ENCODE assay signal across 1 cellular context in genomic region chr14:99971087-99971928, GRCh38.
A peak's percentile ranks its signal among the peaks of the same experiment; 100 is the strongest.
TF ChIP-seq lines count a peak whose summit lies in the region.

No MANE protein-coding gene starts in this region.

TF ChIP-seq in HepG2, 621 proteins besides CTCF, POLR2A, EP300 and RAD21 (continued from another document and continues in another):
- TF ChIP-seq ZNF18 (CRISPR knock-in tag; IDR thresholded peaks at IDR 0.05; ENCODE audit: insufficient replicate concordance) (no peak), ZNF432 (CRISPR knock-in tag; IDR thresholded peaks at IDR 0.05; ENCODE audit: borderline replicate concordance) (no peak), SALL1 (CRISPR knock-in tag; IDR thresholded peaks at IDR 0.05) (peak; percentile 50), ZNF350 (CRISPR knock-in tag; IDR thresholded peaks at IDR 0.05; ENCODE audit: borderline replicate concordance, low read depth) (0 out of 2 replicates have a peak, but pooled peaks have one; percentile 38), EZH2 (conservative IDR thresholded peaks at IDR 0.05; ENCODE audit: low read depth, low read length) (no peak), ZFY (CRISPR knock-in tag; IDR thresholded peaks at IDR 0.05) (peak; percentile 16; the same call in 1 of the 2 replicates), ZNF317 (CRISPR knock-in tag; IDR thresholded peaks at IDR 0.05) (0 out of 2 replicates have a peak, but pooled peaks have one; percentile 32), KDM4B (CRISPR knock-in tag; IDR thresholded peaks at IDR 0.05) (no peak), ZNF646 (CRISPR knock-in tag; IDR thresholded peaks at IDR 0.05) (no peak), ZNF781 (CRISPR knock-in tag; IDR thresholded peaks at IDR 0.05; ENCODE audit: borderline replicate concordance, not compliant biosample characterization) (peak; percentile 27), ZGPAT (CRISPR knock-in tag; IDR thresholded peaks at IDR 0.05) (peak; percentile 25; the same call in 1 of the 2 replicates), ZNF329 (CRISPR knock-in tag; IDR thresholded peaks at IDR 0.05; ENCODE audit: low read depth) (no peak), KMT2B (CRISPR knock-in tag; IDR thresholded peaks at IDR 0.05) (peak; percentile 45; the same call in 1 of the 2 replicates), E2F1 (CRISPR knock-in tag; IDR thresholded peaks at IDR 0.05) (peak; percentile 55; the same call in 1 of the 2 replicates), ZSCAN30 (CRISPR knock-in tag; IDR thresholded peaks at IDR 0.05) (no peak), RBM22 (optimal IDR thresholded peaks at IDR 0.05; ENCODE audit: low read length) (no peak), ARNT2 (CRISPR knock-in tag; IDR thresholded peaks at IDR 0.05; ENCODE audit: low read depth) (peak; percentile 47; the same call in 1 of the 2 replicates), ZBTB3 (CRISPR knock-in tag; IDR thresholded peaks at IDR 0.05; ENCODE audit: borderline replicate concordance, low read depth) (no peak), ZNF850 (CRISPR knock-in tag; conservative IDR thresholded peaks at IDR 0.05) (no peak), ZFP82 (CRISPR knock-in tag; IDR thresholded peaks at IDR 0.05; ENCODE audit: borderline replicate concordance) (no peak), NFIB (CRISPR knock-in tag; IDR thresholded peaks at IDR 0.05; ENCODE audit: borderline replicate concordance) (no peak), ZNF225 (CRISPR knock-in tag; IDR thresholded peaks at IDR 0.05) (0 out of 2 replicates have a peak, but pooled peaks have one; percentile 31), CBX5 (CRISPR knock-in tag; IDR thresholded peaks at IDR 0.05; ENCODE audit: borderline replicate concordance) (no peak), ZNF160 (CRISPR knock-in tag; IDR thresholded peaks at IDR 0.05) (no peak), ZNF343 (CRISPR knock-in tag; IDR thresholded peaks at IDR 0.05) (peak; percentile 6; the same call in 1 of the 2 replicates), NCOR1 (IDR thresholded peaks at IDR 0.05; ENCODE audit: borderline replicate concordance, low read length) (no peak), ZFP37 (CRISPR knock-in tag; IDR thresholded peaks at IDR 0.05; ENCODE audit: borderline replicate concordance) (0 out of 2 replicates have a peak, but pooled peaks have one; percentile 44), UBTF (CRISPR knock-in tag; IDR thresholded peaks at IDR 0.05) (peak; percentile 35), CENPBD1 (CRISPR knock-in tag; IDR thresholded peaks at IDR 0.05; ENCODE audit: borderline replicate concordance, low read depth) (no peak), ZC3H13 (CRISPR knock-in tag; IDR thresholded peaks at IDR 0.05) (peak; percentile 59), REST (IDR thresholded peaks at IDR 0.05; ENCODE audit: borderline replicate concordance in 1 of 2, low read depth in 1 of 2, low read length in 2 of 2) (no peak), MXD3 (CRISPR knock-in tag; IDR thresholded peaks at IDR 0.05) (peak; percentile 38; the same call in 1 of the 2 replicates), ZNF747 (CRISPR knock-in tag; IDR thresholded peaks at IDR 0.05; ENCODE audit: borderline replicate concordance) (peak; percentile 71; the same call in 1 of the 2 replicates), ZNF709 (CRISPR knock-in tag; IDR thresholded peaks at IDR 0.05) (0 out of 2 replicates have a peak, but pooled peaks have one; percentile 68), SMAD9 (CRISPR knock-in tag; IDR thresholded peaks at IDR 0.05) (no peak), ZNF281 (CRISPR knock-in tag; IDR thresholded peaks at IDR 0.05; ENCODE audit: borderline replicate concordance) (no peak; the same call in 1 of the 2 replicates), SOX13 (IDR thresholded peaks at IDR 0.05) (no peak), SOX13 (CRISPR knock-in tag; conservative IDR thresholded peaks at IDR 0.05 in 1 of 2, IDR thresholded peaks at IDR 0.05 in 1 of 2) (peak in 1 of 2 experiments; percentile 40; a peak in 1 of 4 replicates), NR2F6 (IDR thresholded peaks at IDR 0.05) (no peak), NR2F6 (CRISPR knock-in tag; IDR thresholded peaks at IDR 0.05) (0 out of 2 replicates have a peak, but pooled peaks have one; percentile 10)
